Comparison of ENCODE assay signal across 1 cellular context in genomic region chr7:92131764-92132330, GRCh38.
TF ChIP-seq lines count a peak whose summit lies in the region.

No MANE protein-coding gene starts in this region.

TF ChIP-seq in endothelial cell of umbilical vein, 7 proteins besides CTCF, POLR2A, EP300 and RAD21:
- no peak for TF ChIP-seq GATA2 (IDR thresholded peaks at IDR 0.05; ENCODE audit: insufficient read depth, insufficient read length, low read depth, low read length)
- TF ChIP-seq POLR2AphosphoS5 (IDR thresholded peaks at IDR 0.05; ENCODE audit: insufficient read depth, low read depth, low read length) = no peak
- no peak for TF ChIP-seq MYC (IDR thresholded peaks at IDR 0.05; ENCODE audit: low read depth, low read length)
- no peak for TF ChIP-seq JUN (IDR thresholded peaks at IDR 0.05; ENCODE audit: borderline replicate concordance, insufficient read depth, insufficient read length, low read depth)
- TF ChIP-seq FOS (IDR thresholded peaks at IDR 0.05; ENCODE audit: borderline replicate concordance, insufficient read depth, low read length) = no peak
- no peak for TF ChIP-seq MAX (IDR thresholded peaks at IDR 0.05; ENCODE audit: insufficient read depth, insufficient read length)
- no peak for TF ChIP-seq EZH2 (IDR thresholded peaks at IDR 0.05; ENCODE audit: borderline replicate concordance, low read depth, low read length, severe bottlenecking)
TF ChIP-seq in endothelial cell of umbilical vein: peak in this region for 0.
